In genomic region chr1:55284856-55285255, GRCh38 we compare ENCODE assay signal across 8 cellular contexts.
DNase-seq lines count a peak whose midpoint lies in the region; ATAC-seq and TF ChIP-seq lines count a peak whose summit lies in the region.

No MANE protein-coding gene starts in this region.

- POLR2A ChIA-PET in activated CD4-positive, alpha-beta T cell treated with anti-CD3 and anti-CD28 coated beads for 36 hours (lab: Charles Lee): no interaction called here

- no peak overlapping the region for H3K4me3 Mint-ChIP-seq in activated CD4-positive, alpha-beta T cell treated with anti-CD3 and anti-CD28 coated beads for 36 hours

- H3K4me1 ChIP-seq in ascending aorta: no peaks in the 10 kb centered on the region
- no peaks in the 10 kb centered on the region for H3K4me1 ChIP-seq in testis

- no peaks in the 10 kb centered on the region for H3K36me3 Mint-ChIP-seq in activated CD4-positive, alpha-beta T cell treated with anti-CD3 and anti-CD28 coated beads for 36 hours (ENCODE audit: low read depth)

- H3K27me3 ChIP-seq in ascending aorta: no peaks in the 10 kb centered on the region
- no peaks in the 10 kb centered on the region for H3K27me3 ChIP-seq in testis

- CTCF ChIA-PET in activated CD4-positive, alpha-beta T cell treated with anti-CD3 and anti-CD28 coated beads for 36 hours (lab: Charles Lee): interaction anchor here (0.6 to 1.8 kb wide), 18 partner anchors 18 to 1425 kb away, joined by 3 to 9 read pairs (median 4); no protein-coding TSS in a partner anchor

- peak; percentile 43 for DNase-seq in activated CD4-positive, alpha-beta T cell treated with anti-CD3 and anti-CD28 coated beads for 36 hours
- DNase-seq in activated CD4-positive, alpha-beta T cell treated with anti-CD3 and anti-CD28 coated beads for 4 hours: no peak
- DNase-seq in NCI-H128 (lab: John Stamatoyannopoulos, UW; ENCODE audit: unreplicated experiment) (peak; percentile 59), ascending aorta (ENCODE audit: low spot score in 2 of 2) (no peak), hippocampal formation (lab: John Stamatoyannopoulos, UW) (peak; percentile 5 to 35), testis (peak; percentile 55)

- H3K4me3 ChIP-seq in ascending aorta (no peak overlapping the region), testis (no peak overlapping the region)

- no peak overlapping the region for H3K27ac Mint-ChIP-seq in activated CD4-positive, alpha-beta T cell treated with anti-CD3 and anti-CD28 coated beads for 36 hours

- peaks cover 4% of the 10 kb centered on the region for H3K27me3 Mint-ChIP-seq in activated CD4-positive, alpha-beta T cell treated with anti-CD3 and anti-CD28 coated beads for 36 hours

- TF ChIP-seq POLR2A in testis (IDR thresholded peaks at IDR 0.05): no peak

- 31 to 33% methylated on average over 4 of the region's 4 CpGs for WGBS in testis, 2 donors

- peak; percentile 40 to 72 (median 51) for TF ChIP-seq CTCF in ascending aorta (IDR thresholded peaks at IDR 0.05)
- peak; percentile 37 to 48 (median 43) for TF ChIP-seq CTCF in testis (IDR thresholded peaks at IDR 0.05)

- H3K9me3 ChIP-seq in ascending aorta (no peaks in the 10 kb centered on the region), testis (no peaks in the 10 kb centered on the region)

- no peak overlapping the region for H3K27ac ChIP-seq in ascending aorta
- H3K27ac ChIP-seq in testis: no peak overlapping the region

- no peaks in the 10 kb centered on the region for H3K9me3 Mint-ChIP-seq in activated CD4-positive, alpha-beta T cell treated with anti-CD3 and anti-CD28 coated beads for 36 hours (ENCODE audit: low read depth)

- no peaks in the 10 kb centered on the region for H3K36me3 ChIP-seq in ascending aorta
- H3K36me3 ChIP-seq in testis (ENCODE audit: low read depth, missing control alignments): no peaks in the 10 kb centered on the region

- H3K4me1 Mint-ChIP-seq in activated CD4-positive, alpha-beta T cell treated with anti-CD3 and anti-CD28 coated beads for 36 hours: peaks cover 16% of the 10 kb centered on the region

- intact Hi-C loops in activated CD4-positive, alpha-beta T cell treated with anti-CD3 and anti-CD28 coated beads for 36 hours (cut with DNase I, micrococcal nuclease): loop anchor here (1.0 to 10.0 kb wide), 7 partner anchors 53 to 1536 kb away; no protein-coding TSS in a partner anchor
- intact Hi-C loops in ascending aorta (cut with DNase I) (loop anchor here (1.0 kb wide), 2 partner anchors 1300 to 1424 kb away; no protein-coding TSS in a partner anchor), testis (cut with DNase I; ENCODE audit: low total_unique reads) (no loop called here)

- ATAC-seq in activated CD4-positive, alpha-beta T cell treated with anti-CD3 and anti-CD28 coated beads for 36 hours: no peak
- ATAC-seq in GM18502 (IDR thresholded peaks at IDR 0.05; ENCODE audit: poor library complexity, unreplicated experiment): no peak
- no peak for ATAC-seq in HG02884 (IDR thresholded peaks at IDR 0.05; ENCODE audit: unreplicated experiment)

Comparison
In these comparisons a context has a peak if more than half of its experiments do, and no peak if none do; other contexts are left out.
1. DNase-seq: peak in activated CD4-positive, alpha-beta T cell treated with anti-CD3 and anti-CD28 coated beads for 36 hours (single experiment), NCI-H128 (single experiment), hippocampal formation (2 of 2) and testis (single experiment); none in activated CD4-positive, alpha-beta T cell treated with anti-CD3 and anti-CD28 coated beads for 4 hours (0 of 2) and ascending aorta (0 of 2).